ENCODE assay signal across 12 cellular contexts in genomic region chr14:102187044-102187443, GRCh38. TPM values are rescaled to one million over a fixed set of nuclear protein-coding genes. Genes with fewer than 3 reads are reported as not detected.
DNase-seq lines count a peak whose midpoint lies in the region; ATAC-seq, FAIRE-seq and TF ChIP-seq lines count a peak whose summit lies in the region.
"Had no signal": no experiment of that assay in that cellular context is flagged by ENCODE, and none has a peak within 500 bp of the region (broad histone marks: within the 10 kb centered on the region; RNA-seq: fewer than 3 reads in every experiment).

No MANE protein-coding gene starts in this region.

- H3K4me1 Mint-ChIP-seq in type B pancreatic cell (ENCODE audit: unreplicated experiment): peaks cover 62% of the 10 kb centered on the region

- peak; percentile 87 for FAIRE-seq in keratinocyte (lab: Jason Lieb, UNC)

- H3K4me3 ChIP-seq in keratinocyte (ENCODE audit: control insufficient read depth in 2 of 3, extremely low read depth in 1 of 3, insufficient read depth in 2 of 3, low read depth in 1 of 3, low read length in 3 of 3): peak overlapping the region in 2 of 3 experiments; percentile 6 to 29

- H3K27ac ChIP-seq in keratinocyte (ENCODE audit: control insufficient read depth, insufficient read depth, low read length): peak overlapping the region; percentile 50

- peaks cover 10% of the 10 kb centered on the region for H3K9me1 ChIP-seq in keratinocyte (ENCODE audit: control insufficient read depth, extremely low read depth, insufficient read depth, low read length)

- H3K27me3 ChIP-seq in keratinocyte (ENCODE audit: control insufficient read depth, extremely low read depth, insufficient read depth, low read length): no peaks in the 10 kb centered on the region

- peaks cover 31% of the 10 kb centered on the region for H3K4me1 ChIP-seq in keratinocyte (ENCODE audit: control insufficient read depth, extremely low read depth, insufficient read depth, low read length)

- no peaks in the 10 kb centered on the region for H3K9me3 Mint-ChIP-seq in activated naive CD4-positive, alpha-beta T cell treated with anti-CD3 and anti-CD28 coated beads, Interleukin-2, amount 50 U/mL, for 72 hours
- no peaks in the 10 kb centered on the region for H3K9me3 Mint-ChIP-seq in type B pancreatic cell
- H3K9me3 Mint-ChIP-seq: memory B cell; stimulated activated memory B cell treated with anti-CD40 and anti-IgM and Interleukin-4, amounts not matched to agents 10 μg/mL and 1 μg/mL and 100 μg/mL, for 72 hours had no signal

- H3K27me3 Mint-ChIP-seq in type B pancreatic cell: no peaks in the 10 kb centered on the region
- H3K27me3 Mint-ChIP-seq: memory B cell; stimulated activated memory B cell treated with anti-CD40 and anti-IgM and Interleukin-4, amounts not matched to agents 10 μg/mL and 1 μg/mL and 100 μg/mL, for 72 hours had no signal

- dilution Hi-C loops in keratinocyte (cut with MboI; ENCODE audit: extremely low pct_ligation_motif_present, low sequenced_read_pairs): no loop called here

- peaks cover 82% of the 10 kb centered on the region for H3K79me2 ChIP-seq in keratinocyte (ENCODE audit: control insufficient read depth, insufficient read depth, low read length)

- H2AFZ ChIP-seq in keratinocyte (ENCODE audit: control insufficient read depth, low read length): peak overlapping the region; percentile 31

- DNase-seq in activated naive CD4-positive, alpha-beta T cell treated with anti-CD3 and anti-CD28 coated beads, Interleukin-2, amount 50 U/mL, for 72 hours (ENCODE audit: low spot score in 2 of 2): no peak
- no peak for DNase-seq in activated naive CD4-positive, alpha-beta T cell treated with Interleukin-2 at 50 U/mL for 16 hours
- DNase-seq in amniotic stem cell (lab: John Stamatoyannopoulos, UW) (peak; percentile 34), keratinocyte (ENCODE audit: low read depth, low spot score) (no peak), type B pancreatic cell (ENCODE audit: extremely low spot score, unreplicated experiment) (no peak), NCI-H2107 treated with DMSO at 0.1 percent for 48 hours (lab: John Stamatoyannopoulos, UW; ENCODE audit: unreplicated experiment) (no peak), NK-92 (lab: John Stamatoyannopoulos, UW; ENCODE audit: unreplicated experiment) (no peak), UCSD-AML1 (lab: John Stamatoyannopoulos, UW; ENCODE audit: unreplicated experiment) (no peak)
- DNase-seq: COR-L47, NCI-H1417 treated with DMSO at 0.1 percent for 48 hours had no signal

- H3K4me2 ChIP-seq in keratinocyte (ENCODE audit: control insufficient read depth, extremely low read depth, insufficient read depth, low read depth, low read length): peak overlapping the region; percentile 49

- H3K4me3 Mint-ChIP-seq in type B pancreatic cell: peak overlapping the region; percentile 78
- H3K4me3 Mint-ChIP-seq: memory B cell; stimulated activated memory B cell treated with anti-CD40 and anti-IgM and Interleukin-4, amounts not matched to agents 10 μg/mL and 1 μg/mL and 100 μg/mL, for 72 hours had no signal

- no peak for TF ChIP-seq CTCF in keratinocyte (optimal IDR thresholded peaks at IDR 0.05 in 1 of 3, IDR thresholded peaks at IDR 0.05 in 1 of 3, conservative IDR thresholded peaks at IDR 0.05 in 1 of 3; ENCODE audit: extremely low read depth in 1 of 3, insufficient read depth in 2 of 3, low read length in 3 of 3)
- no peak for TF ChIP-seq CTCF in type B pancreatic cell (conservative IDR thresholded peaks at IDR 0.05)

- no peaks in the 10 kb centered on the region for H3K36me3 Mint-ChIP-seq in activated naive CD4-positive, alpha-beta T cell treated with anti-CD3 and anti-CD28 coated beads, Interleukin-2, amount 50 U/mL, for 72 hours
- peaks cover 3% of the 10 kb centered on the region for H3K36me3 Mint-ChIP-seq in type B pancreatic cell

- peak overlapping the region; percentile 17 for H3K9ac ChIP-seq in keratinocyte (ENCODE audit: control insufficient read depth, extremely low read depth, insufficient read depth, low read length)

- peaks cover 0 to 3% of the 10 kb centered on the region in 2 experiments for H3K36me3 ChIP-seq in keratinocyte (ENCODE audit: control insufficient read depth in 2 of 2, extremely low read depth in 1 of 2, insufficient read depth in 2 of 2, low read length in 2 of 2)

- ATAC-seq in activated naive CD4-positive, alpha-beta T cell treated with anti-CD3 and anti-CD28 coated beads, Interleukin-2, amount 50 U/mL, for 72 hours: peak in 1 of 2 donors; percentile 25
- ATAC-seq: stimulated activated memory B cell treated with anti-CD40 and anti-IgM and Interleukin-4, amounts not matched to agents 10 μg/mL and 1 μg/mL and 100 μg/mL, for 72 hours had no signal

- no peaks in the 10 kb centered on the region for H3K9me3 ChIP-seq in keratinocyte (ENCODE audit: control insufficient read depth, low read depth, low read length)

- peaks cover 3% of the 10 kb centered on the region for H4K20me1 ChIP-seq in keratinocyte (ENCODE audit: control insufficient read depth, extremely low read depth, insufficient read depth, low read length)

- peak overlapping the region; percentile 35 to 78 for H3K27ac Mint-ChIP-seq in activated naive CD4-positive, alpha-beta T cell treated with anti-CD3 and anti-CD28 coated beads, Interleukin-2, amount 50 U/mL, for 72 hours
- H3K27ac Mint-ChIP-seq in type B pancreatic cell: peak overlapping the region; percentile 97
- H3K27ac Mint-ChIP-seq: memory B cell; stimulated activated memory B cell treated with anti-CD40 and anti-IgM and Interleukin-4, amounts not matched to agents 10 μg/mL and 1 μg/mL and 100 μg/mL, for 72 hours had no signal

RNA-seq across cellular contexts. Expression of gene WDR20, which starts 47.3 kb away (rescaled TPM):
- 10 to 100 TPM; 30.1 to 34.2 TPM for total RNA-seq in activated naive CD4-positive, alpha-beta T cell treated with anti-CD3 and anti-CD28 coated beads, Interleukin-2, amount 50 U/mL, for 72 hours
- polyA plus RNA-seq in keratinocyte: 18.9 to 24.5 TPM (median 22.1 TPM) in 3 replicates
- 10.7 TPM for polyA plus RNA-seq in keratinocyte (2011; ENCODE audit: low read depth)
- polyA plus RNA-seq in keratinocyte (2011; cell fraction: cytosol; rRNA removed): 12.4 and 17.2 TPM in 2 replicates
- polyA plus RNA-seq in keratinocyte (2011; cell fraction: nucleus; rRNA removed): 30.0 and 30.9 TPM in 2 replicates
- polyA plus RNA-seq in keratinocyte (2012; ENCODE audit: low replicate concordance): 16.5 and 19.0 TPM in 2 replicates
- 20.1 to 30.0 TPM (median 26.9 TPM) in 3 replicates for polyA minus RNA-seq in keratinocyte
- polyA minus RNA-seq in keratinocyte (2011; cell fraction: cytosol; rRNA and poly(A)+ RNA removed): 19.6 TPM
- polyA minus RNA-seq in keratinocyte (2011; cell fraction: nucleus; rRNA and poly(A)+ RNA removed): 19.0 and 31.1 TPM in 2 replicates
- 33.4 and 49.7 TPM in 2 replicates for total RNA-seq in type B pancreatic cell (ENCODE audit: low replicate concordance)
